23 cellular contexts compared by ENCODE assay signal in genomic region chr10:98577578-98577977, GRCh38.
DNase-seq lines count a peak whose midpoint lies in the region; ATAC-seq and TF ChIP-seq lines count a peak whose summit lies in the region.
"Had no signal": no experiment of that assay in that cellular context is flagged by ENCODE, and none has a peak within 500 bp of the region (broad histone marks: within the 10 kb centered on the region; RNA-seq: fewer than 3 reads in every experiment).

No MANE protein-coding gene starts in this region.

- no peaks in the 10 kb centered on the region for H3K79me2 ChIP-seq in PC-3 (ENCODE audit: low read length)

- peaks cover 11% of the 10 kb centered on the region for H3K4me1 Mint-ChIP-seq in HFFc6 (ENCODE audit: low read depth)
- H3K4me1 Mint-ChIP-seq: T-cell had no signal

- H3K27me3 ChIP-seq in PC-3 (ENCODE audit: low read length) (peaks cover 18% of the 10 kb centered on the region; the same call in 1 of the 2 replicates), ascending aorta (no peaks in the 10 kb centered on the region), HAP-1 (ENCODE audit: low read depth) (no peaks in the 10 kb centered on the region)
- H3K27me3 ChIP-seq: BE2C had no signal

- no peaks in the 10 kb centered on the region for H3K9me3 Mint-ChIP-seq in HFFc6
- H3K9me3 Mint-ChIP-seq: T-cell had no signal

- no peak for ATAC-seq in PC-3
- ATAC-seq: HepG2, T-cell had no signal

- no peaks in the 10 kb centered on the region for H4K20me1 ChIP-seq in PC-3 (ENCODE audit: low read length)

- H3K4me1 ChIP-seq in PC-3 (ENCODE audit: insufficient read depth, low read length) (peaks cover 9% of the 10 kb centered on the region), ascending aorta (no peaks in the 10 kb centered on the region), HAP-1 (no peaks in the 10 kb centered on the region)
- H3K4me1 ChIP-seq: BE2C had no signal

- H3K27ac ChIP-seq in PC-3 (ENCODE audit: low read length) = no peak overlapping the region
- H3K27ac ChIP-seq in ascending aorta = no peak overlapping the region
- H3K27ac ChIP-seq: GM23248, RWPE1 had no signal

- no peak for DNase-seq in HFFc6
- DNase-seq in PC-3 = no peak
- peak in 1 of 2 donors; percentile 15 for DNase-seq in foreskin fibroblast
- DNase-seq in ascending aorta (ENCODE audit: low spot score in 2 of 2) = no peak
- no peak for DNase-seq in HAP-1 (ENCODE audit: low spot score in 2 of 2)
- no peak for DNase-seq in stimulated activated naive CD4-positive, alpha-beta T cell (lab: John Stamatoyannopoulos, UW)
- DNase-seq in NCI-H1417 treated with DMSO at 0.1 percent for 48 hours (lab: John Stamatoyannopoulos, UW) = no peak
- DNase-seq: BE2C, DMS153, GM23248, H7, Karpas-422, MG63, NCI-H1105 treated with DMSO at 0.1 percent for 48 hours, NCI-H1694, NCI-H2029 treated with DMSO at 0.1 percent for 48 hours, NCI-H446 treated with DMSO at 0.1 percent for 48 hours, NCI-H526, NCI-H82, SHP77, T-cell had no signal

- CTCF ChIA-PET in PC-3 (lab: Charles Lee) = no interaction called here

- peak; percentile 43; the same call in 1 of the 2 replicates for TF ChIP-seq CTCF in HFFc6 (IDR thresholded peaks at IDR 0.05)
- peak; percentile 25; the same call in 1 of the 2 replicates for TF ChIP-seq CTCF in PC-3 (conservative IDR thresholded peaks at IDR 0.05; ENCODE audit: low read depth, low read length)
- TF ChIP-seq CTCF in foreskin fibroblast (IDR thresholded peaks at IDR 0.05; ENCODE audit: low read depth, low read length) = peak; percentile 3
- no peak for TF ChIP-seq CTCF in ascending aorta (IDR thresholded peaks at IDR 0.05)

- no peak overlapping the region for H3K4me3 Mint-ChIP-seq in HFFc6
- H3K4me3 Mint-ChIP-seq: T-cell had no signal

- H3F3A ChIP-seq in PC-3 (ENCODE audit: low read length, unreplicated experiment) = no peaks in the 10 kb centered on the region

- POLR2A ChIA-PET in PC-3 (lab: Charles Lee; ENCODE audit: unreplicated experiment) = no interaction called here

- H3K9me3 ChIP-seq in PC-3 (ENCODE audit: low read length) = no peaks in the 10 kb centered on the region
- H3K9me3 ChIP-seq in ascending aorta = no peaks in the 10 kb centered on the region
- no peaks in the 10 kb centered on the region for H3K9me3 ChIP-seq in HAP-1
- H3K9me3 ChIP-seq: BE2C, MG63 had no signal

- in situ Hi-C loops in HAP-1 (cut with MboI; ENCODE audit: low sequenced_read_pairs) = no loop called here

- H3K36me3 ChIP-seq in PC-3 (ENCODE audit: low read depth, low read length) (no peaks in the 10 kb centered on the region), ascending aorta (no peaks in the 10 kb centered on the region), HAP-1 (replicated peaks) (no peaks in the 10 kb centered on the region)
- H3K36me3 ChIP-seq: BE2C, MG63 had no signal

- no peak overlapping the region for H3K4me2 ChIP-seq in PC-3 (ENCODE audit: low read length)

- no peak overlapping the region for H3K27ac Mint-ChIP-seq in HFFc6
- H3K27ac Mint-ChIP-seq: T-cell had no signal

- H3K36me3 Mint-ChIP-seq in HFFc6 (ENCODE audit: low read depth) = no peaks in the 10 kb centered on the region
- H3K36me3 Mint-ChIP-seq: T-cell had no signal

- H3K27me3 Mint-ChIP-seq in HFFc6 (ENCODE audit: insufficient read depth) = peaks cover 2% of the 10 kb centered on the region; the same call in 1 of the 2 replicates

- no peak overlapping the region for H2AFZ ChIP-seq in PC-3 (ENCODE audit: low read length)
- H2AFZ ChIP-seq: GM23248 had no signal

- no peak overlapping the region for H3K4me3 ChIP-seq in PC-3 (ENCODE audit: low read length)
- H3K4me3 ChIP-seq in foreskin fibroblast (ENCODE audit: low read depth in 1 of 2, low read length in 2 of 2) = no peak overlapping the region
- no peak overlapping the region for H3K4me3 ChIP-seq in ascending aorta
- H3K4me3 ChIP-seq in HAP-1 = no peak overlapping the region
- H3K4me3 ChIP-seq: GM23248, MG63 had no signal

- BruUV-seq in PC-3 (replicated peaks; lab: Mats Ljungman, UMichigan) = no TSS peak

- intact Hi-C loops in PC-3 (cut with micrococcal nuclease) (no loop called here), ascending aorta (cut with DNase I) (no loop called here)

- H3K9ac ChIP-seq in PC-3 (ENCODE audit: low read length) = no peak overlapping the region
- H3K9ac ChIP-seq: GM23248 had no signal

- H3K9me2 ChIP-seq in PC-3 (replicated peaks; ENCODE audit: low read length) = no peaks in the 10 kb centered on the region

Comparison
In these comparisons a context has a peak if more than half of its experiments do, and no peak if none do; other contexts are left out.
1. CTCF ChIP-seq: peak in HFFc6 (single experiment), PC-3 (single experiment) and foreskin fibroblast (single experiment); none in ascending aorta (0 of 3).